11 cellular contexts compared by ENCODE assay signal in genomic region chr1:75133754-75134655, GRCh38. TPM values are rescaled to one million over a fixed set of nuclear protein-coding genes. Genes with fewer than 3 reads are reported as not detected.
DNase-seq lines count a peak whose midpoint lies in the region; ATAC-seq and TF ChIP-seq lines count a peak whose summit lies in the region.
"Had no signal": no experiment of that assay in that cellular context is flagged by ENCODE, and none has a peak within 500 bp of the region (broad histone marks: within the 10 kb centered on the region; RNA-seq: fewer than 3 reads in every experiment).

Gene LHX8 (plus strand): TSS chr1:75134388. CDS start chr1:75136615, 2,227 bp downstream.

- H3K9me3 Mint-ChIP-seq in Caco-2 (ENCODE audit: unreplicated experiment): peaks cover 9% of the 10 kb centered on the region

- H3K79me2 ChIP-seq in KMS-11 (ENCODE audit: insufficient read depth, low read depth) (peaks cover 41% of the 10 kb centered on the region), neural cell (replicated peaks; ENCODE audit: insufficient read depth, low read length) (no peaks in the 10 kb centered on the region)

- TF ChIP-seq CTCF in Caco-2 (IDR thresholded peaks at IDR 0.05; ENCODE audit: insufficient read depth in 1 of 2, low read depth in 1 of 2, low read length in 1 of 2, severe bottlenecking in 1 of 2, unreplicated experiment in 1 of 2) (no peak), KMS-11 (conservative IDR thresholded peaks at IDR 0.05; ENCODE audit: low read depth, low read length) (no peak), neural cell (IDR thresholded peaks at IDR 0.05; ENCODE audit: poor library complexity, severe bottlenecking) (no peak)

- no TSS peak for BruUV-seq in Caco-2 (replicated peaks; lab: Mats Ljungman, UMichigan)

- H3K4me2 ChIP-seq in KMS-11 (peak within 1 kb of the TSS; percentile 78), neural cell (ENCODE audit: low read length) (no peak within 1 kb of the TSS)

- CTCF ChIA-PET in Caco-2 (lab: Charles Lee): no interaction called here

- intact Hi-C loops in Caco-2 (cut with micrococcal nuclease; ENCODE audit: unreplicated experiment): no loop called here

- peak within 1 kb of the TSS; percentile 57 for H3K4me3 Mint-ChIP-seq in Caco-2 (ENCODE audit: unreplicated experiment)

- H4K20me1 ChIP-seq in KMS-11 (ENCODE audit: insufficient read depth): no peaks in the 10 kb centered on the region
- no peaks in the 10 kb centered on the region for H4K20me1 ChIP-seq in neural cell (ENCODE audit: insufficient read depth)

- no peaks in the 10 kb centered on the region for H3F3A ChIP-seq in neural cell (ENCODE audit: insufficient read depth, low read length, poor library complexity, severe bottlenecking)

- no peaks in the 10 kb centered on the region for H3K4me1 Mint-ChIP-seq in Caco-2 (ENCODE audit: low read depth, unreplicated experiment)

- no peaks in the 10 kb centered on the region for H3K27me3 Mint-ChIP-seq in Caco-2 (ENCODE audit: insufficient read depth, unreplicated experiment)

- peak within 1 kb of the TSS; percentile 96 for H3K9ac ChIP-seq in KMS-11
- H3K9ac ChIP-seq in neural cell (ENCODE audit: low read length): no peak within 1 kb of the TSS

- no peak for ATAC-seq in GM18505 (IDR thresholded peaks at IDR 0.05; ENCODE audit: unreplicated experiment)

- no peak for TF ChIP-seq EP300 in neural cell (conservative IDR thresholded peaks at IDR 0.05; ENCODE audit: poor library complexity, severe bottlenecking)

- no peaks in the 10 kb centered on the region for H3K9me3 ChIP-seq in Caco-2
- no peaks in the 10 kb centered on the region for H3K9me3 ChIP-seq in neural cell (ENCODE audit: low read length)

- H3K36me3 ChIP-seq in Caco-2 (ENCODE audit: control insufficient read depth, insufficient read depth, low read length): no peaks in the 10 kb centered on the region
- H3K36me3 ChIP-seq in KMS-11 (ENCODE audit: insufficient read depth): no peaks in the 10 kb centered on the region
- no peaks in the 10 kb centered on the region for H3K36me3 ChIP-seq in neural cell (ENCODE audit: insufficient read depth, low read length)
- H3K36me3 ChIP-seq: Peyer's patch had no signal

- no peaks in the 10 kb centered on the region for H3K9me2 ChIP-seq in neural cell (ENCODE audit: insufficient read depth, low read length)

- H3K4me1 ChIP-seq in Caco-2: no peaks in the 10 kb centered on the region
- no peaks in the 10 kb centered on the region for H3K4me1 ChIP-seq in KMS-11 (ENCODE audit: low read depth, poor library complexity, severe bottlenecking)

- no peak for TF ChIP-seq RAD21 in neural cell (conservative IDR thresholded peaks at IDR 0.05)

- no peaks in the 10 kb centered on the region for H3K36me3 Mint-ChIP-seq in Caco-2 (ENCODE audit: insufficient read depth, unreplicated experiment)

- no peaks in the 10 kb centered on the region for H3K27me3 ChIP-seq in Caco-2 (replicated peaks; ENCODE audit: control insufficient read depth, insufficient read depth, low read length)
- no peaks in the 10 kb centered on the region for H3K27me3 ChIP-seq in KMS-11 (ENCODE audit: insufficient read depth, low read depth)
- peaks cover 100% of the 10 kb centered on the region for H3K27me3 ChIP-seq in neural cell (ENCODE audit: insufficient read depth, low read depth, low read length)

- POLR2A ChIA-PET in Caco-2 (lab: Charles Lee): no interaction called here

- DNase-seq in Caco-2 (no peak), ecto neural progenitor cell (ENCODE audit: low spot score) (peak; percentile 64), CD1c-positive myeloid dendritic cell (ENCODE audit: extremely low spot score) (no peak), NCI-H1048 (lab: John Stamatoyannopoulos, UW) (no peak)
- no peak for DNase-seq in stimulated activated CD4-positive, alpha-beta T cell treated with anti-CD3 and anti-CD28 coated beads, Interleukin-4, amount 100 ng/mL, for 1 hour
- DNase-seq: nucleus accumbens, Peyer's patch had no signal

- TF ChIP-seq POLR2A in GM18505 (IDR thresholded peaks at IDR 0.05; ENCODE audit: borderline replicate concordance, extremely low read depth, insufficient read depth, insufficient read length): no peak

- H3K27ac ChIP-seq in KMS-11 (peak within 1 kb of the TSS; percentile 95), neural cell (ENCODE audit: low read length) (no peak within 1 kb of the TSS)
- H3K27ac ChIP-seq: Peyer's patch had no signal

- no peak within 1 kb of the TSS for H3K27ac Mint-ChIP-seq in Caco-2 (ENCODE audit: unreplicated experiment)

- H3K4me3 ChIP-seq in Caco-2 (ENCODE audit: low read depth, low read length) (no peak within 1 kb of the TSS), KMS-11 (IDR thresholded peaks at IDR 0.05; ENCODE audit: insufficient read depth, low read depth, low read length) (peak within 1 kb of the TSS; percentile 57), neural cell (ENCODE audit: low read length) (peak within 1 kb of the TSS; percentile 39)

- peak within 1 kb of the TSS; percentile 59; the same call in 1 of the 2 replicates for H2AFZ ChIP-seq in KMS-11 (ENCODE audit: low read depth)
- H2AFZ ChIP-seq in neural cell (ENCODE audit: low read depth, low read length): no peak within 1 kb of the TSS

TF ChIP-seq in neural cell, 6 proteins besides CTCF, POLR2A, EP300 and RAD21:
- no peak for TF ChIP-seq POLR2AphosphoS5 (IDR thresholded peaks at IDR 0.05)
- no peak for TF ChIP-seq SMC3 (conservative IDR thresholded peaks at IDR 0.05; ENCODE audit: poor library complexity)
- no peak for TF ChIP-seq MXI1 (conservative IDR thresholded peaks at IDR 0.05; ENCODE audit: poor library complexity, severe bottlenecking)

RNA-seq across cellular contexts. Expression of gene LHX8, which starts in this region (rescaled TPM):
- not detected in 2 replicates for total RNA-seq in Caco-2 (2022)
- polyA plus RNA-seq in neural cell: 8.8 and 11.1 TPM in 2 replicates
- 7.3 and 8.9 TPM in 2 replicates for polyA minus RNA-seq in neural cell
- total RNA-seq: bronchial epithelial cell, Peyer's patch had no signal
